1 cellular context compared by ENCODE assay signal in the genomic region with DNA sequence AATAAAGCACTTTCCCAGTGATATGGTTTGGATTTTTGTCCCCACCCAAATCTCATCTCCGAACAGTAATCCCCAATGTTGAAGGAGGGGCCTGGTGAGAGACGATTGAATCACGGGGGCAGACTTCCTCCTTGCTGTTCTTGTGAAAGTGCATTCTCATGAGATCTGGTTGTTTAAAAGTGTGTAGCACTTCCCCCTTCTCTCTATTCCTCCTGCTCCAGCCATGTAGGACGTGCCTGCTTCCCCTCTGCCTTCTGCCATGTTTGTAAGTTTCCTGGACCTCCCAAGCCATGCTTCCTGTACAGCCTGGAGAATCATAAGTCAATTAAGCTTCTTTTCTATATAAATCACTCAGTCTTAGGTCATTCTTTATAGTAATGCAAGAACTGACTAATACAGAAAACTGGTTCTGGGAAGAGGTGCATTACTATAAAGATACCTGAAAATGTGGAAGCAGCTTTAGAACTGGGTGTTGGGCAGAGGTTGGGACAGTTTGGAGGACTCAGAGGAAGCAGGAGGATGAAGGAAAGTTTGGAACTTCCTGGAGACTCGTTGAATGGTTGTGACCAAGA.
TF ChIP-seq lines count a peak whose summit lies in the region.

No MANE protein-coding gene starts in this region.

TF ChIP-seq in K562, 482 proteins besides CTCF, POLR2A, EP300 and RAD21 (continued from another document):
- TF ChIP-seq CCNT2 (IDR thresholded peaks at IDR 0.05; ENCODE audit: borderline replicate concordance, extremely low read depth, insufficient read length, low read depth, low read length), result no peak
- TF ChIP-seq POLR3A (IDR thresholded peaks at IDR 0.05; ENCODE audit: borderline replicate concordance, extremely low read depth, insufficient read depth, insufficient read length), result no peak
- TF ChIP-seq RNF2 (IDR thresholded peaks at IDR 0.05), result no peak
- TF ChIP-seq KDM5B (IDR thresholded peaks at IDR 0.05; ENCODE audit: insufficient replicate concordance, low read depth, low read length), result no peak
- no peak for TF ChIP-seq ZNF165 (CRISPR knock-in tag; IDR thresholded peaks at IDR 0.05; ENCODE audit: borderline replicate concordance)
- TF ChIP-seq TEAD4 (IDR thresholded peaks at IDR 0.05; ENCODE audit: low read length), result no peak
- no peak for TF ChIP-seq TEAD4 (CRISPR knock-in tag; IDR thresholded peaks at IDR 0.05; ENCODE audit: borderline replicate concordance)
- no peak for TF ChIP-seq SAFB (IDR thresholded peaks at IDR 0.05; ENCODE audit: borderline replicate concordance, low read depth, low read length)
- TF ChIP-seq, protein P1, sequence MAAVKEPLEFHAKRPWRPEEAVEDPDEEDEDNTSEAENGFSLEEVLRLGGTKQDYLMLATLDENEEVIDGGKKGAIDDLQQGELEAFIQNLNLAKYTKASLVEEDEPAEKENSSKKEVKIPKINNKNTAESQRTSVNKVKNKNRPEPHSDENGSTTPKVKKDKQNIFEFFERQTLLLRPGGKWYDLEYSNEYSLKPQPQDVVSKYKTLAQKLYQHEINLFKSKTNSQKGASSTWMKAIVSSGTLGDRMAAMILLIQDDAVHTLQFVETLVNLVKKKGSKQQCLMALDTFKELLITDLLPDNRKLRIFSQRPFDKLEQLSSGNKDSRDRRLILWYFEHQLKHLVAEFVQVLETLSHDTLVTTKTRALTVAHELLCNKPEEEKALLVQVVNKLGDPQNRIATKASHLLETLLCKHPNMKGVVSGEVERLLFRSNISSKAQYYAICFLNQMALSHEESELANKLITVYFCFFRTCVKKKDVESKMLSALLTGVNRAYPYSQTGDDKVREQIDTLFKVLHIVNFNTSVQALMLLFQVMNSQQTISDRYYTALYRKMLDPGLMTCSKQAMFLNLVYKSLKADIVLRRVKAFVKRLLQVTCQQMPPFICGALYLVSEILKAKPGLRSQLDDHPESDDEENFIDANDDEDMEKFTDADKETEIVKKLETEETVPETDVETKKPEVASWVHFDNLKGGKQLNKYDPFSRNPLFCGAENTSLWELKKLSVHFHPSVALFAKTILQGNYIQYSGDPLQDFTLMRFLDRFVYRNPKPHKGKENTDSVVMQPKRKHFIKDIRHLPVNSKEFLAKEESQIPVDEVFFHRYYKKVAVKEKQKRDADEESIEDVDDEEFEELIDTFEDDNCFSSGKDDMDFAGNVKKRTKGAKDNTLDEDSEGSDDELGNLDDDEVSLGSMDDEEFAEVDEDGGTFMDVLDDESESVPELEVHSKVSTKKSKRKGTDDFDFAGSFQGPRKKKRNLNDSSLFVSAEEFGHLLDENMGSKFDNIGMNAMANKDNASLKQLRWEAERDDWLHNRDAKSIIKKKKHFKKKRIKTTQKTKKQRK (IDR thresholded peaks at IDR 0.05; ENCODE audit: borderline replicate concordance, low read depth, low read length), result no peak
- peak; percentile 93 for TF ChIP-seq ZNF431 (CRISPR knock-in tag; IDR thresholded peaks at IDR 0.05)
- TF ChIP-seq PRPF4 (IDR thresholded peaks at IDR 0.05; ENCODE audit: insufficient read depth, low read depth, low read length, poor library complexity, severe bottlenecking), result no peak
- no peak for TF ChIP-seq ZNF121 (CRISPR knock-in tag; conservative IDR thresholded peaks at IDR 0.05)
- no peak for TF ChIP-seq TFAP4 (CRISPR knock-in tag; IDR thresholded peaks at IDR 0.05; ENCODE audit: borderline replicate concordance)
- no peak for TF ChIP-seq ARID3B (CRISPR knock-in tag; IDR thresholded peaks at IDR 0.05; ENCODE audit: borderline replicate concordance)
- no peak for TF ChIP-seq THRAP3 (IDR thresholded peaks at IDR 0.05; ENCODE audit: borderline replicate concordance)
- peak; percentile 17 for TF ChIP-seq ZNF280A (IDR thresholded peaks at IDR 0.05; ENCODE audit: low read depth, partially characterized antibody)
- no peak for TF ChIP-seq ID3 (CRISPR knock-in tag; IDR thresholded peaks at IDR 0.05)
- TF ChIP-seq ID3 (tag; IDR thresholded peaks at IDR 0.05), result no peak
- TF ChIP-seq, protein P2, sequence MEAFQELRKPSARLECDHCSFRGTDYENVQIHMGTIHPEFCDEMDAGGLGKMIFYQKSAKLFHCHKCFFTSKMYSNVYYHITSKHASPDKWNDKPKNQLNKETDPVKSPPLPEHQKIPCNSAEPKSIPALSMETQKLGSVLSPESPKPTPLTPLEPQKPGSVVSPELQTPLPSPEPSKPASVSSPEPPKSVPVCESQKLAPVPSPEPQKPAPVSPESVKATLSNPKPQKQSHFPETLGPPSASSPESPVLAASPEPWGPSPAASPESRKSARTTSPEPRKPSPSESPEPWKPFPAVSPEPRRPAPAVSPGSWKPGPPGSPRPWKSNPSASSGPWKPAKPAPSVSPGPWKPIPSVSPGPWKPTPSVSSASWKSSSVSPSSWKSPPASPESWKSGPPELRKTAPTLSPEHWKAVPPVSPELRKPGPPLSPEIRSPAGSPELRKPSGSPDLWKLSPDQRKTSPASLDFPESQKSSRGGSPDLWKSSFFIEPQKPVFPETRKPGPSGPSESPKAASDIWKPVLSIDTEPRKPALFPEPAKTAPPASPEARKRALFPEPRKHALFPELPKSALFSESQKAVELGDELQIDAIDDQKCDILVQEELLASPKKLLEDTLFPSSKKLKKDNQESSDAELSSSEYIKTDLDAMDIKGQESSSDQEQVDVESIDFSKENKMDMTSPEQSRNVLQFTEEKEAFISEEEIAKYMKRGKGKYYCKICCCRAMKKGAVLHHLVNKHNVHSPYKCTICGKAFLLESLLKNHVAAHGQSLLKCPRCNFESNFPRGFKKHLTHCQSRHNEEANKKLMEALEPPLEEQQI (IDR thresholded peaks at IDR 0.05), result 0 out of 2 replicates have a peak, but pooled peaks have one; percentile 47
- TF ChIP-seq CC2D1A (IDR thresholded peaks at IDR 0.05), result peak; percentile 59; the same call in 1 of the 2 replicates
- TF ChIP-seq ZNF699 (CRISPR knock-in tag; IDR thresholded peaks at IDR 0.05; ENCODE audit: insufficient replicate concordance), result no peak
- TF ChIP-seq, protein P3, sequence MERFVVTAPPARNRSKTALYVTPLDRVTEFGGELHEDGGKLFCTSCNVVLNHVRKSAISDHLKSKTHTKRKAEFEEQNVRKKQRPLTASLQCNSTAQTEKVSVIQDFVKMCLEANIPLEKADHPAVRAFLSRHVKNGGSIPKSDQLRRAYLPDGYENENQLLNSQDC (CRISPR knock-in tag; IDR thresholded peaks at IDR 0.05), result no peak
- no peak for TF ChIP-seq SRF (CRISPR knock-in tag; IDR thresholded peaks at IDR 0.05)
TF ChIP-seq in K562: peak in this region for 4.
